Comparison of ENCODE assay signal across 15 cellular contexts in the genomic region with DNA sequence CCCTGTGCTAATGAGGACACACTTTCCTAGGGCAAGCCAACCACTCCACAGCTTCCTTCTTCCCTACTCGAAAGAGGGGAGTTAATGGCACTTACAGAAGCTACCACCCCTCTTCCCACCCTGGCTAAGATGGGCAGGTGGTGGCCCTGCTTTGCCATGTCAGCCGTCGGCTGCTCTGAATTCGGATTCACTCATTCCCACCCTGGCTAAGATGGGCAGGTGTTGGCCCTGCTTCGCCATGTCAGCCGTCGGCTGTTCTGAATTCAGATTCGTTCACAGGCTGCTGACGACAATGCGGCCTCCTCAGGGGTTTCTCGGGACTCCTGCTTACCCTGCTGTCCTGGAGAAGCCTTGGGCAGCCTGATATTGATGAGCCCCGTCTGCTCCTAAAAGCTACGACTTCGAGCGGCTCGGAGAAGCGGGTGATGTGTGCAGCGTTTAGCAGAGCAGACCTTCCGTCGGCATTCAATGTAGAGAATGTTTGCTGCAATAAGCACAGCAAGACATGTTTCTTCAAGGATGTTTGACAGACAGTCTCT.
"Had no signal": no experiment of that assay in that cellular context is flagged by ENCODE, and none has a peak within 500 bp of the region (broad histone marks: within the 10 kb centered on the region; RNA-seq: fewer than 3 reads in every experiment).

No MANE protein-coding gene starts in this region.

- H3K27ac ChIP-seq: ascending aorta, hepatocyte, pancreas, SK-N-MC, uterus, WERI-Rb-1 had no signal

- H3K27me3 ChIP-seq: ascending aorta, hepatocyte, pancreas, uterus had no signal

- H3K36me3 ChIP-seq: ascending aorta, pancreas, uterus, WERI-Rb-1 had no signal

- DNase-seq: activated CD4-positive, alpha-beta T cell treated with anti-CD3 and anti-CD28 coated beads for 1 hour; activated CD8-positive, alpha-beta memory T cell treated with anti-CD3 and anti-CD28 coated beads for 24 hours; activated naive CD4-positive, alpha-beta T cell treated with Interleukin-2 at 50 U/mL for 16 hours; cerebellar nuclear complex; dermis blood vessel endothelial cell; effector memory CD8-positive, alpha-beta T cell; left colon; stimulated activated naive B cell treated with anti-CD40 and anti-IgM and Interleukin-4, amounts not matched to agents 10 μg/mL and 1 μg/mL and 100 μg/mL, for 72 hours; uterus; WERI-Rb-1 had no signal

- H3K36me3 Mint-ChIP-seq: stimulated activated naive B cell treated with anti-CD40 and anti-IgM and Interleukin-4, amounts not matched to agents 10 μg/mL and 1 μg/mL and 100 μg/mL, for 72 hours had no signal

- H3K27ac Mint-ChIP-seq: effector memory CD8-positive, alpha-beta T cell; stimulated activated naive B cell treated with anti-CD40 and anti-IgM and Interleukin-4, amounts not matched to agents 10 μg/mL and 1 μg/mL and 100 μg/mL, for 72 hours had no signal

- ATAC-seq: effector memory CD8-positive, alpha-beta T cell; left colon; pancreas; stimulated activated naive B cell treated with anti-CD40 and anti-IgM and Interleukin-4, amounts not matched to agents 10 μg/mL and 1 μg/mL and 100 μg/mL, for 72 hours had no signal

- H3K4me3 Mint-ChIP-seq: effector memory CD8-positive, alpha-beta T cell; neural crest cell; stimulated activated naive B cell treated with anti-CD40 and anti-IgM and Interleukin-4, amounts not matched to agents 10 μg/mL and 1 μg/mL and 100 μg/mL, for 72 hours had no signal

- H3K4me1 Mint-ChIP-seq: neural crest cell; stimulated activated naive B cell treated with anti-CD40 and anti-IgM and Interleukin-4, amounts not matched to agents 10 μg/mL and 1 μg/mL and 100 μg/mL, for 72 hours had no signal

- H3K4me3 ChIP-seq: ascending aorta, hepatocyte, pancreas, SK-N-MC, uterus had no signal

- H3K9me3 Mint-ChIP-seq: effector memory CD8-positive, alpha-beta T cell; neural crest cell; stimulated activated naive B cell treated with anti-CD40 and anti-IgM and Interleukin-4, amounts not matched to agents 10 μg/mL and 1 μg/mL and 100 μg/mL, for 72 hours had no signal

- H3K4me1 ChIP-seq: ascending aorta, pancreas, uterus had no signal

- H3K9me3 ChIP-seq: ascending aorta, pancreas, uterus had no signal
